ENCODE assay signal across 20 cellular contexts in the genomic region with DNA sequence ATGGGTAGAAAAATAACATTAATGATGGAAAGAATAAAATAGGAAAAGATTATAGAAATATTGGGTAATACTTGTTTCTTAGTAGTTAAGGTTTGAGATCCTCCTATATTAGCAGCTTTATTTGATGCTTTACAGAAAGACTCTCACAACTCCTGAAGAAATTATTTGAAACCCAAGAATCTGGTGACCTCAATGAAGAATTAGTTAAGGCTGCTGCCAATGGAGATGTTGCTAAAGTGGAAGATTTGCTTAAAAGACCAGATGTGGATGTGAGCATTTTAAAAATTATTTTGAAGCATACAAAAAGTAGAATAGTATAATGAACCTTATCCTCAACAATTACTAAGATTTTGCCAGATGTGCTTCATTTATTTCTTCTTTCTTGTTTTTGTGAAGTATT. TPM values are rescaled to one million over a fixed set of nuclear protein-coding genes. Genes with fewer than 3 reads are reported as not detected.
DNase-seq lines count a peak whose midpoint lies in the region; ATAC-seq and TF ChIP-seq lines count a peak whose summit lies in the region.
"Had no signal": no experiment of that assay in that cellular context is flagged by ENCODE, and none has a peak within 500 bp of the region (broad histone marks: within the 10 kb centered on the region; RNA-seq: fewer than 3 reads in every experiment).

No MANE protein-coding gene starts in this region.

- no peak for TF ChIP-seq CTCF in osteocyte (IDR thresholded peaks at IDR 0.05)
- TF ChIP-seq CTCF in body of pancreas (IDR thresholded peaks at IDR 0.05) = no peak

- H3K9me3 Mint-ChIP-seq in osteocyte (ENCODE audit: unreplicated experiment) = no peaks in the 10 kb centered on the region
- H3K9me3 Mint-ChIP-seq: CD4-positive, alpha-beta T cell; CD8-positive, alpha-beta T cell had no signal

- H3K9me3 ChIP-seq in T-helper 17 cell (ENCODE audit: control insufficient read depth, low read length, poor library complexity, severe bottlenecking) = no peaks in the 10 kb centered on the region
- no peaks in the 10 kb centered on the region for H3K9me3 ChIP-seq in body of pancreas
- H3K9me3 ChIP-seq: BLaER1 treated with 17β-estradiol and CSF1 and Interleukin-3, amounts not matched to agents 10 nM and 100 nM; Caco-2 had no signal

- DNase-seq in T-helper 17 cell (no peak), dedifferentiated amniotic fluid mesenchymal stem cell (ENCODE audit: extremely low spot score) (peak; percentile 16), fibroblast of gingiva (ENCODE audit: low read depth) (peak; percentile 34), osteocyte (ENCODE audit: extremely low spot score, unreplicated experiment) (no peak), NCI-H510A treated with DMSO at 0.1 percent for 48 hours (lab: John Stamatoyannopoulos, UW) (no peak), iPS-NIHi11 (ENCODE audit: low spot score) (no peak), body of pancreas (no peak)
- no peak for DNase-seq in activated CD4-positive, CD25-positive, alpha-beta regulatory T cell treated with anti-CD3 and anti-CD28 coated beads, Interleukin-2, amount 50 U/mL, for 72 hours
- DNase-seq: 8988T; ACHN; AML-193; Caco-2; Calu3; CD4-positive, alpha-beta T cell; CD8-positive, alpha-beta T cell; DMS79 treated with DMSO at 0.1 percent for 48 hours; GF-D8 had no signal

- intact Hi-C loops in body of pancreas (cut with DNase I) = no loop called here

- no peaks in the 10 kb centered on the region for H3K4me1 ChIP-seq in body of pancreas
- H3K4me1 ChIP-seq: Caco-2 had no signal

- H3K4me1 Mint-ChIP-seq in T-helper 17 cell (peaks cover 21% of the 10 kb centered on the region), osteocyte (ENCODE audit: unreplicated experiment) (peaks cover 30% of the 10 kb centered on the region)
- H3K4me1 Mint-ChIP-seq: B cell had no signal

- H3K27me3 Mint-ChIP-seq in T-helper 17 cell = no peaks in the 10 kb centered on the region
- H3K27me3 Mint-ChIP-seq in osteocyte (ENCODE audit: unreplicated experiment) = no peaks in the 10 kb centered on the region
- H3K27me3 Mint-ChIP-seq: B cell; CD4-positive, alpha-beta T cell had no signal

- no peak for ATAC-seq in T-helper 17 cell
- ATAC-seq in body of pancreas = no peak
- ATAC-seq: CD8-positive, alpha-beta T cell had no signal

- no peak overlapping the region for H3K4me3 ChIP-seq in body of pancreas
- H3K4me3 ChIP-seq: BLaER1 treated with 17β-estradiol and CSF1 and Interleukin-3, amounts not matched to agents 10 nM and 100 nM had no signal

- H3K27me3 ChIP-seq in body of pancreas = no peaks in the 10 kb centered on the region
- H3K27me3 ChIP-seq: BLaER1 treated with 17β-estradiol and CSF1 and Interleukin-3, amounts not matched to agents 10 nM and 100 nM had no signal

- no peak for TF ChIP-seq POLR2A in body of pancreas (IDR thresholded peaks at IDR 0.05)

- H3K36me3 Mint-ChIP-seq in T-helper 17 cell (ENCODE audit: low read depth) (peaks cover 21% of the 10 kb centered on the region), osteocyte (ENCODE audit: unreplicated experiment) (peaks cover 50% of the 10 kb centered on the region)

- H3K27ac ChIP-seq in body of pancreas = no peak overlapping the region
- H3K27ac ChIP-seq: BLaER1 treated with 17β-estradiol and CSF1 and Interleukin-3, amounts not matched to agents 10 nM and 100 nM; C4-2B had no signal

- peak overlapping the region; percentile 41 for H3K27ac Mint-ChIP-seq in T-helper 17 cell
- H3K27ac Mint-ChIP-seq in osteocyte (ENCODE audit: unreplicated experiment) = peak overlapping the region; percentile 3
- H3K27ac Mint-ChIP-seq: B cell had no signal

- H3K4me3 Mint-ChIP-seq in T-helper 17 cell (no peak overlapping the region), osteocyte (ENCODE audit: unreplicated experiment) (no peak overlapping the region)
- H3K4me3 Mint-ChIP-seq: B cell; CD4-positive, alpha-beta T cell; CD8-positive, alpha-beta T cell had no signal

- H3K36me3 ChIP-seq in body of pancreas (replicated peaks in 1 of 2; ENCODE audit: insufficient read depth in 1 of 2, low read depth in 2 of 2) = peaks cover 0 to 5% of the 10 kb centered on the region in 2 donors

RNA-seq across cellular contexts. Expression of gene MIB1, which starts 59.1 kb away (rescaled TPM):
- total RNA-seq in T-helper 17 cell (10 to 100 TPM; 39.0 to 45.1 TPM), osteocyte (63.8 and 66.4 TPM in 2 replicates), body of pancreas (10 to 100 TPM; 13.8 to 18.7 TPM)

Comparison
In these comparisons a context has a peak if more than half of its experiments do, and no peak if none do; other contexts are left out.
1. DNase-seq: peak in dedifferentiated amniotic fluid mesenchymal stem cell (single experiment) and fibroblast of gingiva (single experiment); none in T-helper 17 cell (0 of 3), osteocyte (single experiment), NCI-H510A treated with DMSO at 0.1 percent for 48 hours (single experiment), iPS-NIHi11 (single experiment), activated CD4-positive, CD25-positive, alpha-beta regulatory T cell treated with anti-CD3 and anti-CD28 coated beads, Interleukin-2, amount 50 U/mL, for 72 hours (single experiment) and body of pancreas (0 of 4).